Comparison of ENCODE assay signal across 9 cellular contexts in genomic region chr3:151764699-151765098, GRCh38. TPM values are rescaled to one million over a fixed set of nuclear protein-coding genes. Genes with fewer than 3 reads are reported as not detected.
"Had no signal": no experiment of that assay in that cellular context is flagged by ENCODE, and none has a peak within 500 bp of the region (broad histone marks: within the 10 kb centered on the region; RNA-seq: fewer than 3 reads in every experiment).

No MANE protein-coding gene starts in this region.

RNA-seq across cellular contexts. Expression of gene AADACL2, which starts 31.0 kb away (rescaled TPM):
- total RNA-seq: temporal lobe, testis, thoracic aorta, thyroid gland, transverse colon, upper lobe of right lung, ureter had no signal
- polyA plus RNA-seq: stomach had no signal

RNA-seq across cellular contexts. Expression of gene AADAC, which starts 49.2 kb away (rescaled TPM):
- total RNA-seq: temporal lobe, thoracic aorta, thyroid gland, tibial nerve, ureter had no signal
